In genomic region chr12:92107621-92108131, GRCh38 we compare ENCODE assay signal across 8 cellular contexts. TPM values are rescaled to one million over a fixed set of nuclear protein-coding genes. Genes with fewer than 3 reads are reported as not detected.
DNase-seq lines count a peak whose midpoint lies in the region; ATAC-seq and TF ChIP-seq lines count a peak whose summit lies in the region.
"Had no signal": no experiment of that assay in that cellular context is flagged by ENCODE, and none has a peak within 500 bp of the region (broad histone marks: within the 10 kb centered on the region; RNA-seq: fewer than 3 reads in every experiment).

No MANE protein-coding gene starts in this region.

- in situ Hi-C loops in G401 (cut with HindIII; ENCODE audit: low sequenced_read_pairs), result no loop called here

- H3K9me3 ChIP-seq in neuronal stem cell (replicated peaks in 1 of 2; ENCODE audit: control insufficient read depth in 2 of 2, insufficient read depth in 1 of 2, low read depth in 1 of 2, low read length in 2 of 2) (no peaks in the 10 kb centered on the region), upper lobe of right lung (no peaks in the 10 kb centered on the region)

- intact Hi-C loops in upper lobe of right lung (cut with DNase I), result no loop called here

- H3K36me3 ChIP-seq in neuronal stem cell (replicated peaks in 1 of 2; ENCODE audit: control insufficient read depth in 2 of 2, insufficient read depth in 2 of 2, low read length in 2 of 2), result no peaks in the 10 kb centered on the region
- no peaks in the 10 kb centered on the region for H3K36me3 ChIP-seq in upper lobe of right lung

- peaks cover 1% of the 10 kb centered on the region for H3K79me1 ChIP-seq in neuronal stem cell (ENCODE audit: low read depth, low read length)

- H4K8ac ChIP-seq in neuronal stem cell (ENCODE audit: low read depth, low read length), result no peak overlapping the region

- H3K4me3 ChIP-seq in neuronal stem cell (ENCODE audit: low read length in 2 of 2) (no peak overlapping the region), upper lobe of right lung (no peak overlapping the region)
- H3K4me3 ChIP-seq: lung had no signal

- WGBS in neuronal stem cell (ENCODE audit: extremely low coverage in 2 of 2, insufficient read length in 2 of 2, insufficient replicate concordance in 1 of 2), 2 donors, result no CpG with 5 or more reads among the region's 7 CpGs

- H2BK5ac ChIP-seq in neuronal stem cell (ENCODE audit: low read length), result no peak overlapping the region

- no peak overlapping the region for H3K9ac ChIP-seq in neuronal stem cell (ENCODE audit: low read depth, low read length, poor library complexity)

- H2AK5ac ChIP-seq in neuronal stem cell (ENCODE audit: low read depth, low read length), result no peak overlapping the region

- no peak overlapping the region for H2BK120ac ChIP-seq in neuronal stem cell (ENCODE audit: low read depth, low read length)

- no peak overlapping the region for H3K4ac ChIP-seq in neuronal stem cell (ENCODE audit: low read length)

- H2BK12ac ChIP-seq in neuronal stem cell (ENCODE audit: low read length), result no peak overlapping the region

- H3K27ac ChIP-seq in neuronal stem cell (replicated peaks; ENCODE audit: low read length) (peak overlapping the region; percentile 24), upper lobe of right lung (no peak overlapping the region)

- no peak for TF ChIP-seq CTCF in upper lobe of right lung (IDR thresholded peaks at IDR 0.05)

- H3K18ac ChIP-seq in neuronal stem cell (ENCODE audit: low read length), result no peak overlapping the region

- DNase-seq in G401 (ENCODE audit: low spot score), result peak; percentile 92
- DNase-seq in NCI-H2107 (lab: John Stamatoyannopoulos, UW), result peak; percentile 35
- DNase-seq in astrocyte of the hippocampus (ENCODE audit: low read depth, low spot score), result peak; percentile 40
- DNase-seq in neuronal stem cell (ENCODE audit: low spot score), result peak; percentile 27
- DNase-seq in upper lobe of right lung, result no peak
- DNase-seq in activated CD4-positive, alpha-beta T cell treated with anti-CD3 and anti-CD28 coated beads, Interleukin-2, amount 50 U/mL, for 4 hours, result no peak
- DNase-seq in kidney glomerular epithelial cell (lab: John Stamatoyannopoulos, UW), result no peak

- no peak overlapping the region for H3K23ac ChIP-seq in neuronal stem cell (ENCODE audit: low read depth, low read length, poor library complexity)

- H4K91ac ChIP-seq in neuronal stem cell (ENCODE audit: low read depth, low read length, poor library complexity), result no peak overlapping the region

- peaks cover 19 to 25% of the 10 kb centered on the region in 2 donors for H3K4me1 ChIP-seq in neuronal stem cell (ENCODE audit: control insufficient read depth in 2 of 2, insufficient read depth in 1 of 2, low read depth in 1 of 2, low read length in 2 of 2)
- H3K4me1 ChIP-seq in upper lobe of right lung, result peaks cover 37% of the 10 kb centered on the region

- peak overlapping the region; percentile 66 for H2AFZ ChIP-seq in neuronal stem cell (ENCODE audit: low read length)

- H3K4me2 ChIP-seq in neuronal stem cell (ENCODE audit: insufficient read depth, low read length, poor library complexity, severe bottlenecking), result no peak overlapping the region

- H3K14ac ChIP-seq in neuronal stem cell (ENCODE audit: low read length), result no peak overlapping the region

- ATAC-seq in upper lobe of right lung, result no peak

- H2BK15ac ChIP-seq in neuronal stem cell (ENCODE audit: low read length), result no peak overlapping the region

- no peaks in the 10 kb centered on the region for H3K27me3 ChIP-seq in neuronal stem cell (ENCODE audit: control insufficient read depth in 3 of 3, insufficient read depth in 3 of 3, low read depth in 1 of 3, low read length in 3 of 3)
- no peaks in the 10 kb centered on the region for H3K27me3 ChIP-seq in upper lobe of right lung

RNA-seq across cellular contexts. Expression of gene BTG1, which starts 38.0 kb away (rescaled TPM):
- 0.10 and 0.68 TPM in 2 replicates for total RNA-seq in G401 (2014; rRNA removed; shearing (Covaris generic))
- 44.8 TPM for polyA plus RNA-seq in neuronal stem cell (2013, experiment 1 of 2)
- 46.5 TPM for polyA plus RNA-seq in neuronal stem cell (2013, experiment 2 of 2)
- 163 TPM for total RNA-seq in upper lobe of right lung

Comparison
In these comparisons a context has a peak if more than half of its experiments do, and no peak if none do; other contexts are left out.
1. DNase-seq: peak in G401 (single experiment), NCI-H2107 (single experiment), astrocyte of the hippocampus (single experiment) and neuronal stem cell (single experiment); none in upper lobe of right lung (single experiment), activated CD4-positive, alpha-beta T cell treated with anti-CD3 and anti-CD28 coated beads, Interleukin-2, amount 50 U/mL, for 4 hours (0 of 2) and kidney glomerular epithelial cell (single experiment).
2. RNA of gene BTG1, which starts 38.0 kb away (total RNA-seq): 163 TPM in upper lobe of right lung (single experiment); 0.10 to 0.68 TPM in G401; every median in the first group is over 10 times any median in the second.